ENCODE assay signal across 14 cellular contexts in the genomic region with DNA sequence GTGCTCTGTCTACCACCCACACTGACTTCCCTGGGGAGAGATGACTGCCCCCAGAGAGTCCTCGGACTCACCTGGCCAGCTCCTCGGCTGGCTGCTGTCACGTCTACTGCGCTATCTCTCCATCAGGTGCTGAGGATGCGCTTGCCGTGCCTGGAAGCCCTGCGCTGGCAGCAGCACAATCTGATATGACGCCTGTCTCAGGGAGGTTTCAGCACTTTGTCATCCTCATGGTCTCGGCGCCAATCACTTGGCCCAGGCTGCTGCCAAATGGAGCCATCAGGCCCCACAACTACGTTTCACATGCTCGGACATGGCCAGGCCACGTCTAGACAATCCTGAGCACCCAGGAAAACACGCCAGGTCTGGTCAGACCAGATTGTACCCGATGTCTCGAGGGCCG. TPM values are rescaled to one million over a fixed set of nuclear protein-coding genes. Genes with fewer than 3 reads are reported as not detected.
"Had no signal": no experiment of that assay in that cellular context is flagged by ENCODE, and none has a peak within 500 bp of the region (broad histone marks: within the 10 kb centered on the region; RNA-seq: fewer than 3 reads in every experiment).

No MANE protein-coding gene starts in this region.

- H3K27ac ChIP-seq: hepatocyte, lower lobe of right lung, right atrium auricular region, transverse colon, WERI-Rb-1 had no signal

- DNase-seq: activated CD4-positive, alpha-beta T cell treated with anti-CD3 and anti-CD28 coated beads for 1 hour; activated CD4-positive, alpha-beta T cell treated with anti-CD3 and anti-CD28 coated beads, Interleukin-2, amount 50 U/mL, for 4 hours; activated gamma-delta T cell; effector CD8-positive, alpha-beta T cell; left colon; lower lobe of right lung; occipital lobe; T-helper 17 cell; transverse colon; WERI-Rb-1 had no signal

- H3K27me3 ChIP-seq: hepatocyte, right atrium auricular region, transverse colon had no signal

- H3K9me3 ChIP-seq: lower lobe of right lung, right atrium auricular region, transverse colon had no signal

- H3K4me2 ChIP-seq: hepatocyte had no signal

- H2AFZ ChIP-seq: hepatocyte had no signal

- H3K36me3 ChIP-seq: lower lobe of right lung, right atrium auricular region, transverse colon, WERI-Rb-1 had no signal

- FAIRE-seq: islet of Langerhans had no signal

- H3K79me2 ChIP-seq: hepatocyte had no signal

- H3K4me1 ChIP-seq: lower lobe of right lung, right atrium auricular region, transverse colon had no signal

- H3K4me3 ChIP-seq: hepatocyte, lower lobe of right lung, right atrium auricular region, transverse colon had no signal

RNA-seq across cellular contexts. Expression of a gene that starts 58.4 kb away (rescaled TPM):
- total RNA-seq: fibroblast of villous mesenchyme, hepatocyte, T-helper 17 cell had no signal
